In the genomic region with DNA sequence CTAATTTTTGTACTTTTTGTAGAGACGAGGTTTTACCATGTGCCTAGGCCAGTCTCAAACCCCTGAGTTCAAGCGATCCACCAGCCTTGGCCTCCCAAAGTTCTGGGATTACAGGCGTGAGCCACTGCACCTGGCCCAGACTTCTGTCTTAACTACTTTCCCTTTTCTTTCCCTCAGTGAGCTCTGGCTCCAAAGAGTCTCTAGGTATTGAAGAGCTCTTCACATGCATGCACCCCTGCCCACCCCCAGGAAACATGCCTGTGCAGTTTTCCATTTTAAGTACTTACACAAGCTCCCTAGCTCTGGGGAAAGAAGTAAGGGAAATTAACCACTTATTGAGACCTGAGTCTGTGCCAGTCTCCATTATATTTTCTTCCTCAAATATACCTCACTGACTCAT, we compare ENCODE assay signal across 22 cellular contexts. TPM values are rescaled to one million over a fixed set of nuclear protein-coding genes. Genes with fewer than 3 reads are reported as not detected.
A peak's percentile ranks its signal among the peaks of the same experiment; 100 is the strongest.
DNase-seq lines count a peak whose midpoint lies in the region; ATAC-seq and TF ChIP-seq lines count a peak whose summit lies in the region.
"Had no signal": no experiment of that assay in that cellular context is flagged by ENCODE, and none has a peak within 500 bp of the region (broad histone marks: within the 10 kb centered on the region; RNA-seq: fewer than 3 reads in every experiment).

No MANE protein-coding gene starts in this region.

- no peak overlapping the region for H3K56ac ChIP-seq in H9 (ENCODE audit: insufficient read length, low read depth, low read length)

- DNase-seq in DMS79 (lab: John Stamatoyannopoulos, UW) (peak; percentile 6), H9 (no peak), nephron progenitor cell (no peak), gastrocnemius medialis (no peak), GM10266 (ENCODE audit: extremely low spot score) (no peak), amygdala (lab: John Stamatoyannopoulos, UW) (no peak), activated gamma-delta T cell (lab: John Stamatoyannopoulos, UW) (no peak)
- DNase-seq: Calu3; CD8-positive, alpha-beta T cell; DMS 273 treated with DMSO at 0.1 percent for 48 hours; DMS53; GDM1; HCEC 1CT; IMR-90 had no signal

- H4K20me1 ChIP-seq in H9 (ENCODE audit: control insufficient read depth, insufficient read depth, insufficient read length): no peaks in the 10 kb centered on the region
- H4K20me1 ChIP-seq: BLaER1 treated with 17β-estradiol and CSF1 and Interleukin-3, amounts not matched to agents 10 nM and 100 nM had no signal

- H4K5ac ChIP-seq in H9 (ENCODE audit: insufficient read length, low read depth, low read length): no peak overlapping the region

- H3K9me3 ChIP-seq in H9 (ENCODE audit: control insufficient read depth, low read depth, low read length) (no peaks in the 10 kb centered on the region), gastrocnemius medialis (no peaks in the 10 kb centered on the region)
- H3K9me3 ChIP-seq: BLaER1 treated with 17β-estradiol and CSF1 and Interleukin-3, amounts not matched to agents 10 nM and 100 nM had no signal

- H3K4me2 ChIP-seq in H9 (ENCODE audit: insufficient read depth, insufficient read length, low read length): no peak overlapping the region
- H3K4me2 ChIP-seq: BLaER1 treated with 17β-estradiol and CSF1 and Interleukin-3, amounts not matched to agents 10 nM and 100 nM had no signal

- H3K27me3 ChIP-seq in H9 (ENCODE audit: insufficient read depth, low read length) (no peaks in the 10 kb centered on the region; the same call in 1 of the 2 replicates), gastrocnemius medialis (no peaks in the 10 kb centered on the region)
- H3K27me3 ChIP-seq: BLaER1 treated with 17β-estradiol and CSF1 and Interleukin-3, amounts not matched to agents 10 nM and 100 nM had no signal

- H2BK15ac ChIP-seq in H9 (ENCODE audit: low read depth, low read length): no peak overlapping the region

- no peak overlapping the region for H3K14ac ChIP-seq in H9 (ENCODE audit: insufficient read depth, low read length)

- H3K4me3 Mint-ChIP-seq in H9: no peak overlapping the region
- no peak overlapping the region for H3K4me3 Mint-ChIP-seq in nephron progenitor cell
- H3K4me3 Mint-ChIP-seq: B cell; CD8-positive, alpha-beta T cell had no signal

- H4K8ac ChIP-seq in H9 (replicated peaks; ENCODE audit: insufficient read length, low read depth, low read length): no peak overlapping the region

- H4K91ac ChIP-seq in H9 (ENCODE audit: insufficient read length, low read depth, low read length): no peak overlapping the region

- no peaks in the 10 kb centered on the region for H3K79me2 ChIP-seq in H9 (ENCODE audit: insufficient read depth, low read length)

- H3T11ph ChIP-seq in H9 (ENCODE audit: low read length): no peak overlapping the region

- WGBS in H9 (ENCODE audit: extremely low coverage, insufficient read length, low lambda C conversion rate): no CpG with 5 or more reads among the region's 3 CpGs

- H2BK12ac ChIP-seq in H9 (ENCODE audit: insufficient read length, low read depth, low read length): no peak overlapping the region

- H3K27ac ChIP-seq in H9 (ENCODE audit: insufficient read length, low read depth, low read length) (no peak overlapping the region), gastrocnemius medialis (peak overlapping the region; percentile 96 to 99 (median 98))
- H3K27ac ChIP-seq: BLaER1 treated with 17β-estradiol and CSF1 and Interleukin-3, amounts not matched to agents 10 nM and 100 nM had no signal

- H3K4me3 ChIP-seq in gastrocnemius medialis: peak overlapping the region; percentile 54 to 68 (median 62)
- H3K4me3 ChIP-seq: BLaER1 treated with 17β-estradiol and CSF1 and Interleukin-3, amounts not matched to agents 10 nM and 100 nM; K562 had no signal

- H3K18ac ChIP-seq in H9 (ENCODE audit: insufficient read length, low read depth, low read length): no peak overlapping the region

- no peak overlapping the region for H2BK5ac ChIP-seq in H9 (ENCODE audit: insufficient read length, low read length)

- H2AFZ ChIP-seq in H9 (ENCODE audit: low read length): no peak overlapping the region

- H2AK5ac ChIP-seq in H9 (ENCODE audit: insufficient read length, low read length): no peak overlapping the region

- ATAC-seq in gastrocnemius medialis (no peak), GM19463 (IDR thresholded peaks at IDR 0.05; ENCODE audit: unreplicated experiment) (no peak)
- ATAC-seq: CD8-positive, alpha-beta T cell; K562 had no signal

- intact Hi-C loops in gastrocnemius medialis (cut with DNase I; ENCODE audit: low total_unique reads): no loop called here

- no peaks in the 10 kb centered on the region for H3K23me2 ChIP-seq in H9 (ENCODE audit: insufficient read length, low read depth, low read length, poor library complexity, severe bottlenecking)

- no peak overlapping the region for H3K23ac ChIP-seq in H9 (ENCODE audit: insufficient read length, low read depth, low read length)

- in situ Hi-C loops in gastrocnemius medialis (cut with MboI; ENCODE audit: low sequenced_read_pairs in 4 of 4): loop anchor here in 1 of 4 donors (10.0 to 25.0 kb wide), 2 partner anchors 64 to 377 kb away; partner anchors contain the start of gene MRPS16

- H3K27ac Mint-ChIP-seq in H9 (no peak overlapping the region), nephron progenitor cell (peak overlapping the region; percentile 6)
- H3K27ac Mint-ChIP-seq: B cell; CD8-positive, alpha-beta T cell had no signal

- H3K9me3 Mint-ChIP-seq in H9: no peaks in the 10 kb centered on the region
- no peaks in the 10 kb centered on the region for H3K9me3 Mint-ChIP-seq in nephron progenitor cell
- H3K9me3 Mint-ChIP-seq: CD8-positive, alpha-beta T cell had no signal

- peaks cover 0 to 12% of the 10 kb centered on the region in 2 donors for H3K36me3 ChIP-seq in gastrocnemius medialis
- H3K36me3 ChIP-seq: BLaER1 treated with 17β-estradiol and CSF1 and Interleukin-3, amounts not matched to agents 10 nM and 100 nM had no signal

- no peak overlapping the region for H3K9ac ChIP-seq in H9 (ENCODE audit: extremely low read depth, insufficient read length, low read length)
- H3K9ac ChIP-seq: BLaER1 treated with 17β-estradiol and CSF1 and Interleukin-3, amounts not matched to agents 10 nM and 100 nM had no signal

- H3K36me3 Mint-ChIP-seq in H9 (ENCODE audit: insufficient read depth in 1 of 3, low read depth in 3 of 3) (no peaks in the 10 kb centered on the region), nephron progenitor cell (ENCODE audit: low read depth) (no peaks in the 10 kb centered on the region)
- H3K36me3 Mint-ChIP-seq: CD8-positive, alpha-beta T cell had no signal

- H2BK120ac ChIP-seq in H9 (ENCODE audit: low read depth, low read length, poor library complexity, severe bottlenecking): no peak overlapping the region

- H3K27me3 Mint-ChIP-seq in H9 (ENCODE audit: low read depth) (no peaks in the 10 kb centered on the region; the same call in 1 of the 2 replicates), nephron progenitor cell (ENCODE audit: low read depth, poor library complexity) (peaks cover 20% of the 10 kb centered on the region)

- peaks cover 3 to 6% of the 10 kb centered on the region in 2 experiments; a peak in 2 of 4 replicates for H3K4me1 Mint-ChIP-seq in H9
- H3K4me1 Mint-ChIP-seq in nephron progenitor cell: peaks cover 15% of the 10 kb centered on the region

- TF ChIP-seq CTCF in H9 (conservative IDR thresholded peaks at IDR 0.05): no peak
- no peak for TF ChIP-seq CTCF in nephron progenitor cell (IDR thresholded peaks at IDR 0.05)
- no peak for TF ChIP-seq CTCF in gastrocnemius medialis (IDR thresholded peaks at IDR 0.05 in 4 of 5, conservative IDR thresholded peaks at IDR 0.05 in 1 of 5)
- TF ChIP-seq CTCF in GM10266 (IDR thresholded peaks at IDR 0.05; ENCODE audit: control insufficient read depth, insufficient read depth, low read depth, missing control alignments): no peak

- H3K4me1 ChIP-seq in H9 (ENCODE audit: insufficient read depth, low read length): no peaks in the 10 kb centered on the region
- peaks cover 80 to 81% of the 10 kb centered on the region in 2 donors for H3K4me1 ChIP-seq in gastrocnemius medialis

- H3K79me1 ChIP-seq in H9 (ENCODE audit: insufficient read depth, low read depth, low read length, poor library complexity, severe bottlenecking): no peaks in the 10 kb centered on the region

- TF ChIP-seq POLR2A in gastrocnemius medialis (IDR thresholded peaks at IDR 0.05): no peak

- H2BK20ac ChIP-seq in H9 (ENCODE audit: low read depth, low read length, poor library complexity, severe bottlenecking): peak overlapping the region; percentile 11

- H3K4ac ChIP-seq in H9 (ENCODE audit: low read depth, low read length): no peak overlapping the region

RNA-seq across cellular contexts. Expression of gene MYOZ1, which starts 2.0 kb away (rescaled TPM):
- total RNA-seq in H9 (2021) (1.5 and 2.4 TPM in 2 replicates), gastrocnemius medialis (1,000 to 10,000 TPM in 2 of 4 donors, 100 to 1,000 TPM in 2; 560 to 1,364 (median 992) TPM)
- total RNA-seq: A172; B cell; Calu3; CD8-positive, alpha-beta T cell; Daoy; HT-29 had no signal

RNA-seq across cellular contexts. Expression of gene SYNPO2L, which starts 16.5 kb away (rescaled TPM):
- total RNA-seq in H9 (2021) (0.11 TPM in 1 of 2 replicates, not detected in the other), gastrocnemius medialis (100 to 1,000 TPM in 1 of 4 donors, 10 to 100 TPM in 3; 26.8 to 117 (median 46.8) TPM)
- total RNA-seq: A172; Calu3; CD8-positive, alpha-beta T cell; Daoy; H4; HT-29 had no signal

RNA-seq across cellular contexts. Expression of gene USP54, which starts 48.1 kb away (rescaled TPM):
- total RNA-seq in H9 (2021): 35.7 and 37.9 TPM in 2 replicates
- total RNA-seq in gastrocnemius medialis: 100 to 1,000 TPM in 3 of 4 donors, 10 to 100 TPM in 1; 89.8 to 276 (median 154) TPM

RNA-seq across cellular contexts. Expression of gene AGAP5, which starts 58.6 kb away (rescaled TPM):
- total RNA-seq in H9 (2021): 5.2 and 5.5 TPM in 2 replicates
- total RNA-seq in gastrocnemius medialis: 1 to 10 TPM; 1.6 to 4.1 (median 3.1) TPM

Comparison
In these comparisons a context has a peak if more than half of its experiments do, and no peak if none do; other contexts are left out.
1. RNA of gene MYOZ1, which starts 2.0 kb away (total RNA-seq): 560 to 1,364 TPM in gastrocnemius medialis; 1.5 to 2.4 TPM in H9; every median in the first group is over 100 times any median in the second.
2. RNA of gene SYNPO2L, which starts 16.5 kb away (total RNA-seq): 26.8 to 117 TPM in gastrocnemius medialis; 0.11 TPM in H9; every median in the first group is over 10 times any median in the second.